In the genomic region with DNA sequence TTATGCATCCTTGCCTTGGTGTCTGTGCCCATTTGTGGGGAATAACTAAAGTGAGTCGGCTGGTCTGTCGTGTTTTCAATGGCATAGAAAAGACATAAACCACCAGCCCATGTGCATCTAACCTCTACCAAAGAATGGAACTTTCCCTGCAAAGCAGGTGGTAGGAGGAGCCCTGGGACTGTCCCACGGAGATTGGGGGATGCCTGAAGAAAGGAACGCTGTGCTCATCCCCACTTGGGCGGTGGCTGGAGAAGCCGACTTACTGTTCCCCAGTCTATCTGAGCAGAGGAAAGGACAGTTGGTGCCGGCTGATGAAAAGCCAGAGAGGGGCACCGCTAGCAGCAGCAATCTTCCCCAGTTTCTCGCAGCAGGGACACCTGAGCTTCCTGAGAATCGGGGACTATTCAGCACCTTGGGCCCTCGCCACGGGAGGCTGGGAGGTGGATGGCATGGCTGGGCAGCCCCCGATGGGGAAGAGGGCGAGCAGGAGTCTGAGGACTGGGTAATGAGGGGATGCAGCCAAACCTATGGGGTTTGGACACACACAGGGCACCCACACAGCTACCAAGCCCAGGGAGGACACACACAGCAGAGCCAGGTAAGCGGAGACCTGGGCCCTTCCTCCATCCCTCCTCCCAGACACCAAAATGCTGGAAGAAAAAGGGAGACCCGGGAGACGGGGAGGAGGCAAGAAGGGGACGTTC, we compare ENCODE assay signal across 16 cellular contexts. TPM values are rescaled to one million over a fixed set of nuclear protein-coding genes. Genes with fewer than 3 reads are reported as not detected.
DNase-seq lines count a peak whose midpoint lies in the region; ATAC-seq and TF ChIP-seq lines count a peak whose summit lies in the region.
"Had no signal": no experiment of that assay in that cellular context is flagged by ENCODE, and none has a peak within 500 bp of the region (broad histone marks: within the 10 kb centered on the region; RNA-seq: fewer than 3 reads in every experiment).

No MANE protein-coding gene starts in this region.

- intact Hi-C loops in upper lobe of right lung (cut with DNase I) = no loop called here

- no peak overlapping the region for H3K4ac ChIP-seq in neuronal stem cell (ENCODE audit: low read length)

- H2AK5ac ChIP-seq in neuronal stem cell (ENCODE audit: low read depth, low read length) = no peak overlapping the region

- no peak overlapping the region for H3K18ac ChIP-seq in neuronal stem cell (ENCODE audit: low read length)

- WGBS in neuronal stem cell (ENCODE audit: extremely low coverage in 2 of 2, insufficient read length in 2 of 2, insufficient replicate concordance in 1 of 2), 2 donors = no CpG with 5 or more reads among the region's 18 CpGs

- H3K36me3 ChIP-seq in BLaER1 = no peaks in the 10 kb centered on the region
- no peaks in the 10 kb centered on the region for H3K36me3 ChIP-seq in neuronal stem cell (replicated peaks in 1 of 2; ENCODE audit: control insufficient read depth in 2 of 2, insufficient read depth in 2 of 2, low read length in 2 of 2)
- no peaks in the 10 kb centered on the region for H3K36me3 ChIP-seq in upper lobe of right lung

- H2BK12ac ChIP-seq in neuronal stem cell (ENCODE audit: low read length) = no peak overlapping the region

- H3K9me3 ChIP-seq in BLaER1 (peaks cover 12% of the 10 kb centered on the region), neuronal stem cell (replicated peaks in 1 of 2; ENCODE audit: control insufficient read depth in 2 of 2, insufficient read depth in 1 of 2, low read depth in 1 of 2, low read length in 2 of 2) (peaks cover 0 to 2% of the 10 kb centered on the region in 2 donors), upper lobe of right lung (no peaks in the 10 kb centered on the region)

- H3K27ac ChIP-seq in BLaER1 = peak overlapping the region; percentile 3; the same call in 1 of the 2 replicates
- no peak overlapping the region for H3K27ac ChIP-seq in neuronal stem cell (replicated peaks; ENCODE audit: low read length)
- no peak overlapping the region for H3K27ac ChIP-seq in upper lobe of right lung
- H3K27ac ChIP-seq: C4-2B had no signal

- H3K4me2 ChIP-seq in BLaER1 = 0 out of 2 replicates have a peak overlapping the region, but pooled peaks have one; percentile 68
- no peak overlapping the region for H3K4me2 ChIP-seq in neuronal stem cell (ENCODE audit: insufficient read depth, low read length, poor library complexity, severe bottlenecking)

- H3K27me3 ChIP-seq in BLaER1 = no peaks in the 10 kb centered on the region
- H3K27me3 ChIP-seq in neuronal stem cell (ENCODE audit: control insufficient read depth in 3 of 3, insufficient read depth in 3 of 3, low read depth in 1 of 3, low read length in 3 of 3) = peaks cover 0 to 4% (median 0%) of the 10 kb centered on the region in 3 experiments
- H3K27me3 ChIP-seq in upper lobe of right lung = no peaks in the 10 kb centered on the region

- H3K23ac ChIP-seq in neuronal stem cell (ENCODE audit: low read depth, low read length, poor library complexity) = peak overlapping the region; percentile 13

- no peak for TF ChIP-seq CTCF in upper lobe of right lung (IDR thresholded peaks at IDR 0.05)

- H2BK5ac ChIP-seq in neuronal stem cell (ENCODE audit: low read length) = no peak overlapping the region

- H4K91ac ChIP-seq in neuronal stem cell (ENCODE audit: low read depth, low read length, poor library complexity) = no peak overlapping the region

- H2AFZ ChIP-seq in neuronal stem cell (ENCODE audit: low read length) = no peak overlapping the region

- DNase-seq in RPMI8226 = peak; percentile 36
- no peak for DNase-seq in neuronal stem cell (ENCODE audit: low spot score)
- DNase-seq in upper lobe of right lung = no peak
- no peak for DNase-seq in cortex of kidney (lab: John Stamatoyannopoulos, UW)
- DNase-seq in anterior cingulate cortex (lab: John Stamatoyannopoulos, UW) = no peak
- DNase-seq: CD4-positive, alpha-beta memory T cell; DMS153; DMS79 treated with DMSO at 0.1 percent for 48 hours; EL; IMR-90; KG1 had no signal

- no peak overlapping the region for H2BK120ac ChIP-seq in neuronal stem cell (ENCODE audit: low read depth, low read length)

- H3K9ac ChIP-seq in BLaER1 (no peak overlapping the region), neuronal stem cell (ENCODE audit: low read depth, low read length, poor library complexity) (no peak overlapping the region)

- H2BK15ac ChIP-seq in neuronal stem cell (ENCODE audit: low read length) = no peak overlapping the region

- no peak overlapping the region for H4K8ac ChIP-seq in neuronal stem cell (ENCODE audit: low read depth, low read length)

- H3K4me3 ChIP-seq in BLaER1 (no peak overlapping the region), neuronal stem cell (ENCODE audit: low read length in 2 of 2) (no peak overlapping the region), upper lobe of right lung (no peak overlapping the region)

- ATAC-seq in upper lobe of right lung (peak; percentile 19), HG02588 (IDR thresholded peaks at IDR 0.05; ENCODE audit: unreplicated experiment) (no peak)
- ATAC-seq: HCT116 had no signal

- no peaks in the 10 kb centered on the region for H4K20me1 ChIP-seq in BLaER1

- H3K14ac ChIP-seq in neuronal stem cell (ENCODE audit: low read length) = no peak overlapping the region

- H3K4me1 ChIP-seq in BLaER1 = peaks cover 46% of the 10 kb centered on the region
- H3K4me1 ChIP-seq in neuronal stem cell (ENCODE audit: control insufficient read depth in 2 of 2, insufficient read depth in 1 of 2, low read depth in 1 of 2, low read length in 2 of 2) = no peaks in the 10 kb centered on the region
- no peaks in the 10 kb centered on the region for H3K4me1 ChIP-seq in upper lobe of right lung

- no peaks in the 10 kb centered on the region for H3K79me1 ChIP-seq in neuronal stem cell (ENCODE audit: low read depth, low read length)

RNA-seq across cellular contexts. Expression of gene AGAP1, which starts 53.7 kb away (rescaled TPM):
- 18.3 TPM for polyA plus RNA-seq in neuronal stem cell (2013, experiment 1 of 2)
- polyA plus RNA-seq in neuronal stem cell (2013, experiment 2 of 2) = 17.8 TPM
- total RNA-seq in upper lobe of right lung = 33.4 TPM
- total RNA-seq: B cell had no signal
